Comparison of ENCODE assay signal across 30 cellular contexts in the genomic region with DNA sequence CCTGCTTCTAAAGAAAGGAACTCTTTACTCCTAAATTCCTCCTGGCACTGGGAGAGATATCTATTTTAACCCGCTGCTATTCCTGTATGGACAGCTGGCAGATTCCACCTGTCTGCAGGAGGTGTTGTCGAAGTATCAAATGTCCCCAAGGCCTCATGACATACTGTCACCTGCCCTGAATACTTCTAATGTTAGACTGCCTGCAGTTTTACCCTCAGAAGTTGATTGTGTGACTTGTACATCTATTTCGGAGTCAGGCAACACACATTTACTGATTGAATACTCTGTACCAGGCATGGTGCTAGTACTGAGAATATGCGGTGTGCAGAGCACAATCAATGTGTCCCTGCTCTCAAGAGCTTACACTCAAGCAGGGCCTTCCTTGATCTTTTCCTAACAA. TPM values are rescaled to one million over a fixed set of nuclear protein-coding genes. Genes with fewer than 3 reads are reported as not detected.
DNase-seq lines count a peak whose midpoint lies in the region; ATAC-seq, FAIRE-seq and TF ChIP-seq lines count a peak whose summit lies in the region.
"Had no signal": no experiment of that assay in that cellular context is flagged by ENCODE, and none has a peak within 500 bp of the region (broad histone marks: within the 10 kb centered on the region; RNA-seq: fewer than 3 reads in every experiment).

No MANE protein-coding gene starts in this region.

- peaks cover 4% of the 10 kb centered on the region for H3K9me3 Mint-ChIP-seq in nephron progenitor cell
- H3K9me3 Mint-ChIP-seq: activated naive CD4-positive, alpha-beta T cell treated with anti-CD3 and anti-CD28 coated beads, Interleukin-2, amount 50 U/mL, for 24 hours; activated T-helper 2 cell treated with anti-CD3 and anti-CD28 coated beads, Interferon-gamma antibody, Interleukin-2, Interleukin-4, amounts not matched to agents 10 μg/mL and 5 μg/mL and 100 μg/mL, durations not matched to agents 14 hours and 24 hours and 36 hours; memory B cell had no signal

- no peak for FAIRE-seq in GM19239 (lab: Jason Lieb, UNC)
- FAIRE-seq: G401.6, H1 had no signal

- H3K27ac ChIP-seq in heart left ventricle, result peak overlapping the region in 11 of 12 donors; percentile 26 to 77 (median 41)
- H3K27ac ChIP-seq: neutrophil, RWPE1, testis had no signal

- H3K4me1 Mint-ChIP-seq in nephron progenitor cell, result peaks cover 30% of the 10 kb centered on the region
- H3K4me1 Mint-ChIP-seq: activated CD4-positive, alpha-beta T cell treated with anti-CD3 and anti-CD28 coated beads for 36 hours; activated naive CD4-positive, alpha-beta T cell treated with anti-CD3 and anti-CD28 coated beads, Interleukin-2, amount 50 U/mL, for 24 hours; memory B cell had no signal

- H3K27me3 ChIP-seq in heart left ventricle, result no peaks in the 10 kb centered on the region
- H3K27me3 ChIP-seq: neutrophil, testis had no signal

- peaks cover 28% of the 10 kb centered on the region for H3K36me3 Mint-ChIP-seq in nephron progenitor cell (ENCODE audit: low read depth)
- H3K36me3 Mint-ChIP-seq: activated naive CD4-positive, alpha-beta T cell treated with anti-CD3 and anti-CD28 coated beads, Interleukin-2, amount 50 U/mL, for 24 hours; memory B cell had no signal

- H3K4me3 ChIP-seq in heart left ventricle, result no peak overlapping the region
- H3K4me3 ChIP-seq: testis had no signal

- peak; percentile 53 to 87 (median 80) for ATAC-seq in heart left ventricle
- ATAC-seq in HG02642 (IDR thresholded peaks at IDR 0.05; ENCODE audit: poor library complexity, unreplicated experiment), result no peak
- no peak for ATAC-seq in HG03139 (IDR thresholded peaks at IDR 0.05; ENCODE audit: unreplicated experiment)
- ATAC-seq: activated CD4-positive, alpha-beta T cell treated with anti-CD3 and anti-CD28 coated beads for 36 hours; activated CD8-positive, alpha-beta T cell treated with anti-CD3 and anti-CD28 coated beads, Interleukin-2, amount 10 ng/mL, durations not matched to agents 7 days and 5 days; effector memory CD8-positive, alpha-beta T cell; SK-N-SH treated with all-trans-retinoic acid at 6 μM for 48 hours; stimulated activated naive CD8-positive, alpha-beta T cell treated with anti-CD3 and anti-CD28 coated beads, Interleukin-15, Interleukin-2, amounts not matched to agents 100 U/mL and 50 U/mL, for 24 hours had no signal

- peak overlapping the region; percentile 19 for H3K27ac Mint-ChIP-seq in nephron progenitor cell
- H3K27ac Mint-ChIP-seq: activated CD4-positive, alpha-beta T cell treated with anti-CD3 and anti-CD28 coated beads for 36 hours; activated CD8-positive, alpha-beta T cell treated with anti-CD3 and anti-CD28 coated beads, Interleukin-2, amount 10 ng/mL, durations not matched to agents 7 days and 5 days; activated naive CD4-positive, alpha-beta T cell treated with anti-CD3 and anti-CD28 coated beads, Interleukin-2, amount 50 U/mL, for 24 hours; activated T-helper 2 cell treated with anti-CD3 and anti-CD28 coated beads, Interferon-gamma antibody, Interleukin-2, Interleukin-4, amounts not matched to agents 10 μg/mL and 5 μg/mL and 100 μg/mL, durations not matched to agents 14 hours and 24 hours and 36 hours; effector memory CD8-positive, alpha-beta T cell; memory B cell; progenitor cell of endocrine pancreas had no signal

- TF ChIP-seq CTCF in heart left ventricle (IDR thresholded peaks at IDR 0.05) (no peak), nephron progenitor cell (IDR thresholded peaks at IDR 0.05) (no peak)

- no peaks in the 10 kb centered on the region for H3K36me3 ChIP-seq in heart left ventricle
- H3K36me3 ChIP-seq: neutrophil had no signal

- peaks cover 0 to 80% (median 18%) of the 10 kb centered on the region in 12 donors for H3K4me1 ChIP-seq in heart left ventricle
- H3K4me1 ChIP-seq: testis had no signal

- 42 to 59% (median 53%) methylated on average over 4 of the region's 4 CpGs for WGBS in heart left ventricle, 4 donors

- DNase-seq in NCI-H1417 (lab: John Stamatoyannopoulos, UW) (peak in 2 of 3 experiments; percentile 10 to 18), NCI-H1417 treated with DMSO at 0.1 percent for 48 hours (lab: John Stamatoyannopoulos, UW) (no peak), NCI-H2029 treated with DMSO at 0.1 percent for 48 hours (lab: John Stamatoyannopoulos, UW) (peak; percentile 15), heart left ventricle (peak in 2 of 5 donors; percentile 24 to 27), nephron progenitor cell (no peak), GM19239 (ENCODE audit: insufficient read length, low spot score) (no peak)
- DNase-seq: 8988T; activated CD4-positive, alpha-beta T cell treated with anti-CD3 and anti-CD28 coated beads for 36 hours; activated CD8-positive, alpha-beta T cell treated with anti-CD3 and anti-CD28 coated beads, Interleukin-2, amount 10 ng/mL, durations not matched to agents 7 days and 5 days; anterior cingulate cortex; caudate nucleus; cortex of kidney; effector memory CD8-positive, alpha-beta T cell; IMR-90; NCI-H187 treated with DMSO at 0.1 percent for 48 hours; NCI-H82; stimulated activated naive CD8-positive, alpha-beta T cell treated with anti-CD3 and anti-CD28 coated beads, Interleukin-15, Interleukin-2, amounts not matched to agents 100 U/mL and 50 U/mL, for 24 hours; T-helper 2 cell; testis had no signal

- intact Hi-C loops in heart left ventricle (cut with DNase I), result no loop called here

- no peaks in the 10 kb centered on the region for H3K9me3 ChIP-seq in heart left ventricle
- H3K9me3 ChIP-seq: neutrophil, testis had no signal

- no peak overlapping the region for H3K4me3 Mint-ChIP-seq in nephron progenitor cell
- H3K4me3 Mint-ChIP-seq: activated CD4-positive, alpha-beta T cell treated with anti-CD3 and anti-CD28 coated beads for 36 hours; activated CD8-positive, alpha-beta T cell treated with anti-CD3 and anti-CD28 coated beads, Interleukin-2, amount 10 ng/mL, durations not matched to agents 7 days and 5 days; activated naive CD4-positive, alpha-beta T cell treated with anti-CD3 and anti-CD28 coated beads, Interleukin-2, amount 50 U/mL, for 24 hours; effector memory CD8-positive, alpha-beta T cell; memory B cell had no signal

- no peak for TF ChIP-seq POLR2A in heart left ventricle (IDR thresholded peaks at IDR 0.05)

- H3K27me3 Mint-ChIP-seq in nephron progenitor cell (ENCODE audit: low read depth, poor library complexity), result no peaks in the 10 kb centered on the region
- H3K27me3 Mint-ChIP-seq: activated CD4-positive, alpha-beta T cell treated with anti-CD3 and anti-CD28 coated beads for 36 hours; effector memory CD8-positive, alpha-beta T cell; memory B cell; progenitor cell of endocrine pancreas had no signal

RNA-seq across cellular contexts. Expression of gene PDZRN3, which starts 38.6 kb away (rescaled TPM):
- 100 to 1,000 TPM in 4 of 9 donors, 10 to 100 TPM in 5; 48.9 to 163 (median 83.1) TPM for total RNA-seq in heart left ventricle
- 10 to 100 TPM; 30.2 to 49.2 TPM for polyA plus RNA-seq in heart left ventricle
- total RNA-seq: activated CD4-positive, alpha-beta T cell treated with anti-CD3 and anti-CD28 coated beads for 36 hours; activated CD8-positive, alpha-beta T cell treated with anti-CD3 and anti-CD28 coated beads, Interleukin-2, amount 10 ng/mL, durations not matched to agents 7 days and 5 days; activated T-helper 2 cell treated with anti-CD3 and anti-CD28 coated beads, Interferon-gamma antibody, Interleukin-2, Interleukin-4, amounts not matched to agents 10 μg/mL and 5 μg/mL and 100 μg/mL, durations not matched to agents 14 hours and 24 hours and 36 hours had no signal

Comparison
In these comparisons a context has a peak if more than half of its experiments do, and no peak if none do; other contexts are left out.
1. DNase-seq: peak in NCI-H1417 (2 of 3) and NCI-H2029 treated with DMSO at 0.1 percent for 48 hours (single experiment); none in NCI-H1417 treated with DMSO at 0.1 percent for 48 hours (single experiment), nephron progenitor cell (single experiment) and GM19239 (single experiment).
2. ATAC-seq: peak in heart left ventricle (4 of 4); none in HG02642 (single experiment) and HG03139 (single experiment).